In the genomic region with DNA sequence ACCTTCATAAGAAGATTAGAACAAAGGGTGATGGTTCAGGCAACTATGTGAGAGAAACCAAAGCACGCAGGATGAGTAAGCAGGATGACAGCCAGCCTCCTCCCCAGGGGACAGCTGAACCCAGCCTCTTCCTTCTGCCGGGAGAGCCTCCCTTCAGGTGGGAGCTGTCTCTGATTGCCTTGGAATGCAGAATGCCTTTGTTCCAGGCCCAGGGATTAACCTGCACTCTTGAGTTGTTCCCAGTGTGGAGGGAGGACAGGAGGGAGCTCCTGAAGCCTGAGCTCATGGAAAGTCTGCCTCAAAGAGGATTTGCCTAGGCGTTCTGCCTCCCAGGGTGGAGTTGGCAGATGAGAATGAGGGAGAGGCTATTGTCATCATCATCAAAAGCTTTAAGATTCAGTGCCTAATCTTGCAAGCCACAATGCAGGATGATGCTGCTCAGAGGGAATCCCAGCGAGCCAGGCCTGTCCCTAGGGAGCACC, we compare ENCODE assay signal across 13 cellular contexts. TPM values are rescaled to one million over a fixed set of nuclear protein-coding genes. Genes with fewer than 3 reads are reported as not detected.
A peak's percentile ranks its signal among the peaks of the same experiment; 100 is the strongest.
DNase-seq lines count a peak whose midpoint lies in the region; ATAC-seq, FAIRE-seq and TF ChIP-seq lines count a peak whose summit lies in the region.
"Had no signal": no experiment of that assay in that cellular context is flagged by ENCODE, and none has a peak within 500 bp of the region (broad histone marks: within the 10 kb centered on the region; RNA-seq: fewer than 3 reads in every experiment).

No MANE protein-coding gene starts in this region.

- TF ChIP-seq CTCF in HepG2 (CRISPR knock-in tag; IDR thresholded peaks at IDR 0.05): no peak

- FAIRE-seq in HepG2 (lab: Jason Lieb, UNC): no peak

- no peak for TF ChIP-seq RAD21 in HepG2 (CRISPR knock-in tag; IDR thresholded peaks at IDR 0.05)

- H3K36me3 ChIP-seq in ACC112 (ENCODE audit: insufficient read depth, low read length) (no peaks in the 10 kb centered on the region), HepG2 (replicated peaks in 1 of 2; ENCODE audit: control insufficient read depth in 1 of 2, insufficient read depth in 2 of 2, low read length in 2 of 2) (no peaks in the 10 kb centered on the region)
- H3K36me3 ChIP-seq: Peyer's patch had no signal

- H4K20me1 ChIP-seq in HepG2 (ENCODE audit: insufficient read depth, low read length): no peaks in the 10 kb centered on the region

- H3K4me1 ChIP-seq in ACC112 (ENCODE audit: control insufficient read depth, insufficient read depth, low read length, unreplicated experiment) (peaks cover 84% of the 10 kb centered on the region), HepG2 (ENCODE audit: insufficient read depth, low read length) (0 out of 2 replicates have a peak, but pooled peaks cover 6% of the 10 kb centered on the region)

- no peaks in the 10 kb centered on the region for H3K79me2 ChIP-seq in ACC112 (ENCODE audit: control insufficient read depth, insufficient read depth, low read length, unreplicated experiment)
- H3K79me2 ChIP-seq in HepG2 (ENCODE audit: insufficient read depth, low read length): no peaks in the 10 kb centered on the region

- CTCF ChIA-PET in HepG2 (lab: Yijun Ruan, JAX; ENCODE audit: low intra/inter-chr PET ratio, low total read pairs): no interaction called here

- POLR2A ChIA-PET in HepG2 (lab: Yijun Ruan, JAX): no interaction called here

- no peak overlapping the region for H3K4me2 ChIP-seq in HepG2 (ENCODE audit: low read depth, low read length)

- H3K27me3 ChIP-seq in ACC112 (ENCODE audit: insufficient read depth, low read length) (no peaks in the 10 kb centered on the region), HepG2 (ENCODE audit: control insufficient read depth in 1 of 2, insufficient read depth in 2 of 2, low read length in 2 of 2) (peaks cover 3 to 12% of the 10 kb centered on the region in 2 experiments; a peak in 3 of 5 replicates)
- H3K27me3 ChIP-seq: Peyer's patch had no signal

- H3K4me3 ChIP-seq in ACC112 (ENCODE audit: low read depth, low read length) (peak overlapping the region; percentile 35; the same call in 1 of the 2 replicates), HepG2 (replicated peaks in 1 of 3; ENCODE audit: insufficient read depth in 1 of 3, low read depth in 2 of 3, low read length in 3 of 3) (no peak overlapping the region)
- H3K4me3 ChIP-seq: Peyer's patch had no signal

- H3K9me3 ChIP-seq in HepG2 (ENCODE audit: low read length): no peaks in the 10 kb centered on the region
- H3K9me3 ChIP-seq: Peyer's patch had no signal

- H3K27ac ChIP-seq in ACC112 (ENCODE audit: low read depth, low read length) (peak overlapping the region; percentile 98), HepG2 (ENCODE audit: extremely low read length, insufficient read depth, low read length) (no peak overlapping the region)
- H3K27ac ChIP-seq: Peyer's patch had no signal

- DNase-seq in HS-5 (ENCODE audit: low read depth) (peak; percentile 50), astrocyte of the hippocampus (ENCODE audit: low read depth, low spot score) (peak; percentile 26), iPS-NIHi11 (ENCODE audit: low spot score) (peak; percentile 75), HepG2 (ENCODE audit: low spot score) (no peak), NCI-H1092 (lab: John Stamatoyannopoulos, UW) (no peak), Kasumi-1 (lab: John Stamatoyannopoulos, UW) (no peak)
- DNase-seq: CD4-positive, CD25-positive, alpha-beta regulatory T cell; Peyer's patch had no signal

- H2AFZ ChIP-seq in ACC112 (ENCODE audit: low read length, unreplicated experiment) (no peak overlapping the region), HepG2 (ENCODE audit: low read length) (no peak overlapping the region)

- H3K9ac ChIP-seq in HepG2 (ENCODE audit: insufficient read depth, low read depth, low read length): no peak overlapping the region

- intact Hi-C loops in HepG2 (cut with micrococcal nuclease; ENCODE audit: unreplicated experiment): no loop called here

- WGBS in HepG2 (ENCODE audit: low lambda C conversion rate): 0% methylated on average over 3 of the region's 4 CpGs

- TF ChIP-seq EP300 in HepG2 (IDR thresholded peaks at IDR 0.05; ENCODE audit: low read depth in 2 of 2, low read length in 2 of 2) (no peak), HepG2 (CRISPR knock-in tag; IDR thresholded peaks at IDR 0.05; ENCODE audit: borderline replicate concordance) (no peak)

- ATAC-seq in HepG2: no peak
- ATAC-seq in GM19455 (IDR thresholded peaks at IDR 0.05; ENCODE audit: unreplicated experiment): no peak
- ATAC-seq: activated CD4-positive, CD25-positive, alpha-beta regulatory T cell treated with anti-CD3 and anti-CD28 coated beads, Interleukin-2, amount 50 U/mL, for 24 hours had no signal

- in situ Hi-C loops in HepG2 (cut with HindIII; ENCODE audit: extremely low pct_ligation_motif_present, low pct_unique_long_range_greater_than_20kb): no loop called here

- BruUV-seq in HepG2 (replicated peaks; lab: Mats Ljungman, UMichigan): no TSS peak

- no peak for TF ChIP-seq POLR2A in HepG2 (IDR thresholded peaks at IDR 0.05; ENCODE audit: insufficient read depth in 1 of 2, low read depth in 2 of 2, low read length in 2 of 2)

RNA-seq across cellular contexts. Expression of gene KRT6A, which starts 3.6 kb away (rescaled TPM):
- not detected in 2 replicates for total RNA-seq in HepG2 (2016; rRNA removed; fragmentation: Illumina TruSeq; extraction: Trizol)
- total RNA-seq in HepG2 (2016; cell fraction: cytosol; rRNA removed; fragmentation: Illumina TruSeq; extraction: Trizol; ENCODE audit: low read depth): not detected in 2 replicates
- not detected in 2 replicates for total RNA-seq in HepG2 (2016; cell fraction: insoluble cytoplasmic fraction; rRNA removed; fragmentation: Illumina TruSeq; extraction: Trizol)
- not detected in 2 replicates for total RNA-seq in HepG2 (2016; cell fraction: membrane; rRNA removed; fragmentation: Illumina TruSeq; extraction: Trizol)
- total RNA-seq in HepG2 (2016; cell fraction: nucleus; rRNA removed; fragmentation: Illumina TruSeq; extraction: Trizol): not detected in 2 replicates
- polyA plus RNA-seq in HepG2 (2011; rRNA removed): 0.13 TPM in 2 replicates
- 0.05 TPM in 1 of 2 replicates, not detected in the other for polyA plus RNA-seq in HepG2 (2011; cell fraction: cytosol; rRNA removed)
- polyA plus RNA-seq in HepG2 (2011; cell fraction: nucleus; rRNA removed): not detected in 2 replicates
- polyA plus RNA-seq in HepG2 (2012): not detected in 2 replicates
- not detected in 2 replicates for polyA plus RNA-seq in HepG2 (2016; cell fraction: cytosol; fragmentation: Illumina TruSeq; extraction: Trizol; ENCODE audit: low read depth)
- not detected in 2 replicates for polyA plus RNA-seq in HepG2 (2016; cell fraction: insoluble cytoplasmic fraction; fragmentation: Illumina TruSeq; extraction: Trizol; ENCODE audit: low read depth)
- polyA plus RNA-seq in HepG2 (2016; cell fraction: membrane; fragmentation: Illumina TruSeq; extraction: Trizol; ENCODE audit: low read depth): not detected in 2 replicates
- not detected in 2 replicates for polyA plus RNA-seq in HepG2 (2016; cell fraction: nucleus; fragmentation: Illumina TruSeq; extraction: Trizol; ENCODE audit: insufficient read depth, low read depth)
- polyA minus RNA-seq in HepG2 (2011; rRNA and poly(A)+ RNA removed; ENCODE audit: low replicate concordance): 11.8 TPM in 1 of 2 replicates, not detected in the other
- not detected in 2 replicates for polyA minus RNA-seq in HepG2 (2011; cell fraction: cytosol; rRNA and poly(A)+ RNA removed)
- not detected in 2 replicates for polyA minus RNA-seq in HepG2 (2011; cell fraction: nucleus; rRNA and poly(A)+ RNA removed)
- total RNA-seq: CD4-positive, CD25-positive, alpha-beta regulatory T cell had no signal
- polyA plus RNA-seq: CD4-positive, CD25-positive, alpha-beta regulatory T cell; IgD-negative memory B cell had no signal

RNA-seq across cellular contexts. Expression of gene KRT6C, which starts 23.0 kb away (rescaled TPM):
- not detected in 2 replicates for total RNA-seq in HepG2 (2016; rRNA removed; fragmentation: Illumina TruSeq; extraction: Trizol)
- total RNA-seq in HepG2 (2016; cell fraction: cytosol; rRNA removed; fragmentation: Illumina TruSeq; extraction: Trizol; ENCODE audit: low read depth): not detected in 2 replicates
- not detected in 2 replicates for total RNA-seq in HepG2 (2016; cell fraction: insoluble cytoplasmic fraction; rRNA removed; fragmentation: Illumina TruSeq; extraction: Trizol)
- total RNA-seq in HepG2 (2016; cell fraction: membrane; rRNA removed; fragmentation: Illumina TruSeq; extraction: Trizol): not detected in 2 replicates
- total RNA-seq in HepG2 (2016; cell fraction: nucleus; rRNA removed; fragmentation: Illumina TruSeq; extraction: Trizol): not detected in 2 replicates
- polyA plus RNA-seq in HepG2 (2011; rRNA removed): 0.03 TPM in 1 of 2 replicates, not detected in the other
- not detected in 2 replicates for polyA plus RNA-seq in HepG2 (2011; cell fraction: cytosol; rRNA removed)
- not detected in 2 replicates for polyA plus RNA-seq in HepG2 (2011; cell fraction: nucleus; rRNA removed)
- polyA plus RNA-seq in HepG2 (2012): not detected in 2 replicates
- polyA plus RNA-seq in HepG2 (2016; cell fraction: cytosol; fragmentation: Illumina TruSeq; extraction: Trizol; ENCODE audit: low read depth): 0.06 and 0.12 TPM in 2 replicates
- 0.10 TPM in 1 of 2 replicates, not detected in the other for polyA plus RNA-seq in HepG2 (2016; cell fraction: insoluble cytoplasmic fraction; fragmentation: Illumina TruSeq; extraction: Trizol; ENCODE audit: low read depth)
- 0.15 TPM in 1 of 2 replicates, not detected in the other for polyA plus RNA-seq in HepG2 (2016; cell fraction: membrane; fragmentation: Illumina TruSeq; extraction: Trizol; ENCODE audit: low read depth)
- 0.20 TPM in 1 of 2 replicates, not detected in the other for polyA plus RNA-seq in HepG2 (2016; cell fraction: nucleus; fragmentation: Illumina TruSeq; extraction: Trizol; ENCODE audit: insufficient read depth, low read depth)
- 0.40 TPM in 1 of 2 replicates, not detected in the other for polyA minus RNA-seq in HepG2 (2011; rRNA and poly(A)+ RNA removed; ENCODE audit: low replicate concordance)
- not detected in 2 replicates for polyA minus RNA-seq in HepG2 (2011; cell fraction: cytosol; rRNA and poly(A)+ RNA removed)
- polyA minus RNA-seq in HepG2 (2011; cell fraction: nucleus; rRNA and poly(A)+ RNA removed): not detected in 2 replicates
- total RNA-seq: CD4-positive, CD25-positive, alpha-beta regulatory T cell; pulmonary artery endothelial cell had no signal
- polyA plus RNA-seq: CD4-positive, CD25-positive, alpha-beta regulatory T cell; IgD-negative memory B cell had no signal

RNA-seq across cellular contexts. Expression of gene KRT5, which starts 23.6 kb away (rescaled TPM):
- total RNA-seq in HepG2 (2016; rRNA removed; fragmentation: Illumina TruSeq; extraction: Trizol): not detected in 2 replicates
- not detected in 2 replicates for total RNA-seq in HepG2 (2016; cell fraction: cytosol; rRNA removed; fragmentation: Illumina TruSeq; extraction: Trizol; ENCODE audit: low read depth)
- total RNA-seq in HepG2 (2016; cell fraction: insoluble cytoplasmic fraction; rRNA removed; fragmentation: Illumina TruSeq; extraction: Trizol): not detected in 2 replicates
- total RNA-seq in HepG2 (2016; cell fraction: membrane; rRNA removed; fragmentation: Illumina TruSeq; extraction: Trizol): not detected in 2 replicates
- total RNA-seq in HepG2 (2016; cell fraction: nucleus; rRNA removed; fragmentation: Illumina TruSeq; extraction: Trizol): not detected in 2 replicates
- polyA plus RNA-seq in HepG2 (2011; rRNA removed): 0.08 and 0.29 TPM in 2 replicates
- polyA plus RNA-seq in HepG2 (2011; cell fraction: cytosol; rRNA removed): not detected in 2 replicates
- not detected in 2 replicates for polyA plus RNA-seq in HepG2 (2011; cell fraction: nucleus; rRNA removed)
- not detected in 2 replicates for polyA plus RNA-seq in HepG2 (2012)
- polyA plus RNA-seq in HepG2 (2016; cell fraction: cytosol; fragmentation: Illumina TruSeq; extraction: Trizol; ENCODE audit: low read depth): not detected in 2 replicates
- not detected in 2 replicates for polyA plus RNA-seq in HepG2 (2016; cell fraction: insoluble cytoplasmic fraction; fragmentation: Illumina TruSeq; extraction: Trizol; ENCODE audit: low read depth)
- not detected in 2 replicates for polyA plus RNA-seq in HepG2 (2016; cell fraction: membrane; fragmentation: Illumina TruSeq; extraction: Trizol; ENCODE audit: low read depth)
- not detected in 2 replicates for polyA plus RNA-seq in HepG2 (2016; cell fraction: nucleus; fragmentation: Illumina TruSeq; extraction: Trizol; ENCODE audit: insufficient read depth, low read depth)
- 32.1 TPM in 1 of 2 replicates, not detected in the other for polyA minus RNA-seq in HepG2 (2011; rRNA and poly(A)+ RNA removed; ENCODE audit: low replicate concordance)
- polyA minus RNA-seq in HepG2 (2011; cell fraction: cytosol; rRNA and poly(A)+ RNA removed): not detected in 2 replicates
- not detected in 2 replicates for polyA minus RNA-seq in HepG2 (2011; cell fraction: nucleus; rRNA and poly(A)+ RNA removed)
- total RNA-seq: CD4-positive, CD25-positive, alpha-beta regulatory T cell had no signal
- polyA plus RNA-seq: CD4-positive, CD25-positive, alpha-beta regulatory T cell; IgD-negative memory B cell had no signal

RNA-seq across cellular contexts. Expression of gene KRT6B, which starts 44.7 kb away (rescaled TPM):
- not detected in 2 replicates for total RNA-seq in HepG2 (2016; rRNA removed; fragmentation: Illumina TruSeq; extraction: Trizol)
- not detected in 2 replicates for total RNA-seq in HepG2 (2016; cell fraction: cytosol; rRNA removed; fragmentation: Illumina TruSeq; extraction: Trizol; ENCODE audit: low read depth)
- total RNA-seq in HepG2 (2016; cell fraction: insoluble cytoplasmic fraction; rRNA removed; fragmentation: Illumina TruSeq; extraction: Trizol): not detected in 2 replicates
- total RNA-seq in HepG2 (2016; cell fraction: membrane; rRNA removed; fragmentation: Illumina TruSeq; extraction: Trizol): not detected in 2 replicates
- not detected in 2 replicates for total RNA-seq in HepG2 (2016; cell fraction: nucleus; rRNA removed; fragmentation: Illumina TruSeq; extraction: Trizol)
- 0.07 TPM in 1 of 2 replicates, not detected in the other for polyA plus RNA-seq in HepG2 (2011; rRNA removed)
- polyA plus RNA-seq in HepG2 (2011; cell fraction: cytosol; rRNA removed): not detected in 2 replicates
- polyA plus RNA-seq in HepG2 (2011; cell fraction: nucleus; rRNA removed): not detected in 2 replicates
- polyA plus RNA-seq in HepG2 (2012): not detected in 2 replicates
- polyA plus RNA-seq in HepG2 (2016; cell fraction: cytosol; fragmentation: Illumina TruSeq; extraction: Trizol; ENCODE audit: low read depth): not detected in 2 replicates
- polyA plus RNA-seq in HepG2 (2016; cell fraction: insoluble cytoplasmic fraction; fragmentation: Illumina TruSeq; extraction: Trizol; ENCODE audit: low read depth): not detected in 2 replicates
- not detected in 2 replicates for polyA plus RNA-seq in HepG2 (2016; cell fraction: membrane; fragmentation: Illumina TruSeq; extraction: Trizol; ENCODE audit: low read depth)
- polyA plus RNA-seq in HepG2 (2016; cell fraction: nucleus; fragmentation: Illumina TruSeq; extraction: Trizol; ENCODE audit: insufficient read depth, low read depth): not detected in 2 replicates
- 2.5 TPM in 1 of 2 replicates, not detected in the other for polyA minus RNA-seq in HepG2 (2011; rRNA and poly(A)+ RNA removed; ENCODE audit: low replicate concordance)
- polyA minus RNA-seq in HepG2 (2011; cell fraction: cytosol; rRNA and poly(A)+ RNA removed): not detected in 2 replicates
- not detected in 2 replicates for polyA minus RNA-seq in HepG2 (2011; cell fraction: nucleus; rRNA and poly(A)+ RNA removed)
- total RNA-seq: CD4-positive, CD25-positive, alpha-beta regulatory T cell; Peyer's patch had no signal
- polyA plus RNA-seq: CD4-positive, CD25-positive, alpha-beta regulatory T cell; IgD-negative memory B cell had no signal

RNA-seq across cellular contexts. Expression of gene KRT71, which starts 56.3 kb away (rescaled TPM):
- not detected in 2 replicates for total RNA-seq in HepG2 (2016; rRNA removed; fragmentation: Illumina TruSeq; extraction: Trizol)
- total RNA-seq in HepG2 (2016; cell fraction: cytosol; rRNA removed; fragmentation: Illumina TruSeq; extraction: Trizol; ENCODE audit: low read depth): not detected in 2 replicates
- not detected in 2 replicates for total RNA-seq in HepG2 (2016; cell fraction: insoluble cytoplasmic fraction; rRNA removed; fragmentation: Illumina TruSeq; extraction: Trizol)
- not detected in 2 replicates for total RNA-seq in HepG2 (2016; cell fraction: membrane; rRNA removed; fragmentation: Illumina TruSeq; extraction: Trizol)
- not detected in 2 replicates for total RNA-seq in HepG2 (2016; cell fraction: nucleus; rRNA removed; fragmentation: Illumina TruSeq; extraction: Trizol)
- polyA plus RNA-seq in HepG2 (2011; rRNA removed): not detected in 2 replicates
- not detected in 2 replicates for polyA plus RNA-seq in HepG2 (2011; cell fraction: cytosol; rRNA removed)
- not detected in 2 replicates for polyA plus RNA-seq in HepG2 (2011; cell fraction: nucleus; rRNA removed)
- polyA plus RNA-seq in HepG2 (2012): not detected in 2 replicates
- polyA plus RNA-seq in HepG2 (2016; cell fraction: cytosol; fragmentation: Illumina TruSeq; extraction: Trizol; ENCODE audit: low read depth): not detected in 2 replicates
- polyA plus RNA-seq in HepG2 (2016; cell fraction: insoluble cytoplasmic fraction; fragmentation: Illumina TruSeq; extraction: Trizol; ENCODE audit: low read depth): not detected in 2 replicates
- polyA plus RNA-seq in HepG2 (2016; cell fraction: membrane; fragmentation: Illumina TruSeq; extraction: Trizol; ENCODE audit: low read depth): not detected in 2 replicates
- polyA plus RNA-seq in HepG2 (2016; cell fraction: nucleus; fragmentation: Illumina TruSeq; extraction: Trizol; ENCODE audit: insufficient read depth, low read depth): not detected in 2 replicates
- polyA minus RNA-seq in HepG2 (2011; rRNA and poly(A)+ RNA removed; ENCODE audit: low replicate concordance): not detected in 2 replicates
- polyA minus RNA-seq in HepG2 (2011; cell fraction: cytosol; rRNA and poly(A)+ RNA removed): not detected in 2 replicates
- polyA minus RNA-seq in HepG2 (2011; cell fraction: nucleus; rRNA and poly(A)+ RNA removed): not detected in 2 replicates
- total RNA-seq: CD4-positive, CD25-positive, alpha-beta regulatory T cell; Peyer's patch; pulmonary artery endothelial cell had no signal
- polyA plus RNA-seq: CD4-positive, CD25-positive, alpha-beta regulatory T cell; IgD-negative memory B cell had no signal

Comparison
In these comparisons a context has a peak if more than half of its experiments do, and no peak if none do; other contexts are left out.
1. DNase-seq: peak in HS-5 (single experiment), astrocyte of the hippocampus (single experiment) and iPS-NIHi11 (single experiment); none in HepG2 (single experiment), NCI-H1092 (single experiment) and Kasumi-1 (0 of 2).